In the genomic region with DNA sequence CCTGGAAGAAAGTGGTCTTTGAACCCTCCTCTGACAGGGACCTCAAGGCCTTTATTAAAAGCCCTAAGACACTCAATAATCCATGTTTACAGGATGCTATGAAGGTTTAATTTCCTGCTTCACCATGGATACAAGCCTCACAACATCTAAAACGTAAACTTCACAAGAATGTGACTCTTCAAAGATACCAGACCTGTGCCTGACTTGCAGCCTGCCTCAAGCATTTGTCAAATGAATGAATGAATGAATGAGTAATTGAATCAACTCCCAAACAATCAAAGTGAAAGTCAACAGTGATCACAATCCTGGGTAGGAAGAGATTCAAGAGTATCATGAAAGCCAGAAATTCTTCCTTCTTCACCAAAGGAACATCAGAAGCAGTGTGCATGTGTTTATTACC, we compare ENCODE assay signal across 9 cellular contexts. TPM values are rescaled to one million over a fixed set of nuclear protein-coding genes. Genes with fewer than 3 reads are reported as not detected.
DNase-seq lines count a peak whose midpoint lies in the region; ATAC-seq and TF ChIP-seq lines count a peak whose summit lies in the region.
"Had no signal": no experiment of that assay in that cellular context is flagged by ENCODE, and none has a peak within 500 bp of the region (broad histone marks: within the 10 kb centered on the region; RNA-seq: fewer than 3 reads in every experiment).

No MANE protein-coding gene starts in this region.

- no peak overlapping the region for H2BK120ac ChIP-seq in mesenchymal stem cell (ENCODE audit: low read depth, low read length)

- H2AFZ ChIP-seq in mesenchymal stem cell (ENCODE audit: low read depth, low read length) = no peak overlapping the region

- H3K18ac ChIP-seq in mesenchymal stem cell (ENCODE audit: low read depth in 1 of 2, low read length in 2 of 2) = no peak overlapping the region

- TF ChIP-seq EP300 in upper lobe of left lung (IDR thresholded peaks at IDR 0.05) = peak in 1 of 4 donors; percentile 59

- no peak overlapping the region for H3K4ac ChIP-seq in mesenchymal stem cell (ENCODE audit: low read depth in 1 of 2, low read length in 2 of 2)

- DNase-seq in right atrium auricular region (ENCODE audit: low spot score) = no peak
- no peak for DNase-seq in Right ventricle myocardium superior
- DNase-seq in brain microvascular endothelial cell = no peak
- peak; percentile 80 for DNase-seq in mesenchymal stem cell
- no peak for DNase-seq in upper lobe of left lung
- no peak for DNase-seq in 8988T
- DNase-seq in inferior parietal cortex (ENCODE audit: extremely low spot score) = no peak
- DNase-seq in stimulated activated CD4-positive, alpha-beta T cell treated with anti-CD3 and anti-CD28 coated beads, Interleukin-12 subunit alpha, Interleukin-12 subunit beta, amount 100 ng/mL, for 4 hours = no peak
- DNase-seq: activated CD4-positive, alpha-beta T cell treated with anti-CD3 and anti-CD28 coated beads for 48 hours had no signal

- H3K4me1 ChIP-seq in right atrium auricular region = peaks cover 0 to 94% of the 10 kb centered on the region in 2 donors
- H3K4me1 ChIP-seq in mesenchymal stem cell (ENCODE audit: control insufficient read depth, insufficient read depth, low read depth, low read length) = peaks cover 15% of the 10 kb centered on the region
- peaks cover 68 to 85% (median 75%) of the 10 kb centered on the region in 4 donors for H3K4me1 ChIP-seq in upper lobe of left lung

- ATAC-seq in Right ventricle myocardium superior (ENCODE audit: poor library complexity) (no peak), upper lobe of left lung (ENCODE audit: low FRiP score in 2 of 2) (no peak)

- no peak overlapping the region for H3K23ac ChIP-seq in mesenchymal stem cell (ENCODE audit: low read length in 2 of 2)

- H2AK5ac ChIP-seq in mesenchymal stem cell (ENCODE audit: low read length, severe bottlenecking) = no peak overlapping the region

- in situ Hi-C loops in brain microvascular endothelial cell (cut with HindIII; ENCODE audit: low pct_ligation_motif_present, low sequenced_read_pairs) = no loop called here

- H3K27me3 ChIP-seq in right atrium auricular region (no peaks in the 10 kb centered on the region), brain microvascular endothelial cell (replicated peaks) (no peaks in the 10 kb centered on the region), mesenchymal stem cell (ENCODE audit: control insufficient read depth in 1 of 2, insufficient read depth in 1 of 2, low read length in 2 of 2) (no peaks in the 10 kb centered on the region), upper lobe of left lung (no peaks in the 10 kb centered on the region)

- no peak overlapping the region for H4K8ac ChIP-seq in mesenchymal stem cell (ENCODE audit: low read length)

- H3K4me3 ChIP-seq in right atrium auricular region (no peak overlapping the region), brain microvascular endothelial cell (ENCODE audit: low read depth, low read length) (no peak overlapping the region), mesenchymal stem cell (ENCODE audit: insufficient read depth in 1 of 2, low read depth in 1 of 2, low read length in 2 of 2) (peak overlapping the region in 1 of 2 experiments; percentile 23), upper lobe of left lung (no peak overlapping the region)

- no peak overlapping the region for H3K4me2 ChIP-seq in mesenchymal stem cell (ENCODE audit: low read length, poor library complexity, severe bottlenecking)

- H3K9ac ChIP-seq in mesenchymal stem cell (ENCODE audit: low read length) = peak overlapping the region; percentile 47

- no peak overlapping the region for H2BK12ac ChIP-seq in mesenchymal stem cell (ENCODE audit: low read length in 2 of 2)

- H3K79me1 ChIP-seq in mesenchymal stem cell (replicated peaks; ENCODE audit: low read length, poor library complexity, severe bottlenecking) = peaks cover 4% of the 10 kb centered on the region

- WGBS in mesenchymal stem cell = 0% methylated on average over 1 of the region's 1 CpG
- WGBS in upper lobe of left lung, 2 donors = 17 to 42% methylated on average over 1 of the region's 1 CpG

- H3K36me3 ChIP-seq in right atrium auricular region = no peaks in the 10 kb centered on the region
- peaks cover 16% of the 10 kb centered on the region for H3K36me3 ChIP-seq in brain microvascular endothelial cell (replicated peaks)
- H3K36me3 ChIP-seq in mesenchymal stem cell (ENCODE audit: control insufficient read depth in 1 of 2, insufficient read depth in 2 of 2, low read depth in 1 of 2, low read length in 2 of 2) = peaks cover 0 to 7% of the 10 kb centered on the region in 2 experiments
- no peaks in the 10 kb centered on the region for H3K36me3 ChIP-seq in upper lobe of left lung

- H3K14ac ChIP-seq in mesenchymal stem cell (ENCODE audit: low read length in 2 of 2) = no peak overlapping the region

- H2BK5ac ChIP-seq in mesenchymal stem cell (ENCODE audit: low read depth, low read length, poor library complexity, severe bottlenecking) = no peak overlapping the region

- H3K27ac ChIP-seq in right atrium auricular region (peak overlapping the region; percentile 81 to 88), brain microvascular endothelial cell (peak overlapping the region; percentile 57), mesenchymal stem cell (ENCODE audit: low read length, poor library complexity, severe bottlenecking) (peak overlapping the region; percentile 17), upper lobe of left lung (peak overlapping the region; percentile 71 to 78 (median 75))

- TF ChIP-seq POLR2A in upper lobe of left lung (IDR thresholded peaks at IDR 0.05) = no peak

- H2BK15ac ChIP-seq in mesenchymal stem cell (ENCODE audit: low read depth, poor library complexity, severe bottlenecking) = no peak overlapping the region

- no peaks in the 10 kb centered on the region for H3K9me3 ChIP-seq in right atrium auricular region
- H3K9me3 ChIP-seq in mesenchymal stem cell (ENCODE audit: control insufficient read depth, low read length) = no peaks in the 10 kb centered on the region
- no peaks in the 10 kb centered on the region for H3K9me3 ChIP-seq in upper lobe of left lung

- TF ChIP-seq CTCF in right atrium auricular region (IDR thresholded peaks at IDR 0.05) = no peak
- TF ChIP-seq CTCF in brain microvascular endothelial cell (IDR thresholded peaks at IDR 0.05; ENCODE audit: low read depth, low read length, missing control alignments) = no peak
- TF ChIP-seq CTCF in upper lobe of left lung (IDR thresholded peaks at IDR 0.05) = no peak

- intact Hi-C loops in Right ventricle myocardium superior (cut with DNase I) = no loop called here

- no peak overlapping the region for H4K91ac ChIP-seq in mesenchymal stem cell (ENCODE audit: low read length)

RNA-seq across cellular contexts. Expression of gene KLF7, which starts 30.4 kb away (rescaled TPM):
- total RNA-seq in right atrium auricular region = 10 to 100 TPM; 13.5 to 29.9 TPM
- total RNA-seq in Right ventricle myocardium superior = 19.2 TPM
- 31.0 TPM for polyA plus RNA-seq in mesenchymal stem cell (2013, experiment 1 of 2)
- 28.9 TPM for polyA plus RNA-seq in mesenchymal stem cell (2013, experiment 2 of 2)
- 10 to 100 TPM; 15.4 to 50.5 (median 22.4) TPM for total RNA-seq in upper lobe of left lung

Comparison
In these comparisons a context has a peak if more than half of its experiments do, and no peak if none do; other contexts are left out.
1. H3K27ac ChIP-seq: peak in every context shown above with its lines; median percentile 84 in right atrium auricular region; 75 in upper lobe of left lung; 57 in brain microvascular endothelial cell; 17 in mesenchymal stem cell.